ENCODE assay signal across 17 cellular contexts in genomic region chr17:68518063-68518815, GRCh38. TPM values are rescaled to one million over a fixed set of nuclear protein-coding genes. Genes with fewer than 3 reads are reported as not detected.
DNase-seq lines count a peak whose midpoint lies in the region; ATAC-seq, FAIRE-seq and TF ChIP-seq lines count a peak whose summit lies in the region.
"Had no signal": no experiment of that assay in that cellular context is flagged by ENCODE, and none has a peak within 500 bp of the region (broad histone marks: within the 10 kb centered on the region; RNA-seq: fewer than 3 reads in every experiment).

No MANE protein-coding gene starts in this region.

- H3K4me1 ChIP-seq in SK-N-SH (ENCODE audit: control insufficient read depth in 1 of 2, insufficient read depth in 2 of 2, low read depth in 1 of 2, low read length in 1 of 2) (peaks cover 17 to 28% of the 10 kb centered on the region in 2 experiments; a peak in 2 of 4 replicates), GM23338 (ENCODE audit: insufficient read depth) (peaks cover 14% of the 10 kb centered on the region), H1 (replicated peaks in 1 of 4; ENCODE audit: control insufficient read depth in 3 of 4, insufficient read depth in 4 of 4, low read length in 3 of 4) (peaks cover 0 to 4% (median under 1%) of the 10 kb centered on the region in 4 experiments; a peak in 2 of 7 replicates), foreskin keratinocyte (peaks cover 20% of the 10 kb centered on the region)

- no peak overlapping the region for H2AK5ac ChIP-seq in H1 (ENCODE audit: low read depth, low read length)

- H3K4me1 Mint-ChIP-seq in GM23338: peaks cover 22% of the 10 kb centered on the region
- H3K4me1 Mint-ChIP-seq in neural crest cell: peaks cover 38% of the 10 kb centered on the region
- H3K4me1 Mint-ChIP-seq in activated CD4-positive, alpha-beta T cell treated with anti-CD3 and anti-CD28 coated beads, Interleukin-2, amount 10 ng/mL, durations not matched to agents 24 days and 14 days: peaks cover 47% of the 10 kb centered on the region

- H3K27me3 ChIP-seq in SK-N-SH (ENCODE audit: insufficient read depth): no peaks in the 10 kb centered on the region
- H3K27me3 ChIP-seq in GM23338 (ENCODE audit: insufficient read depth): no peaks in the 10 kb centered on the region
- H3K27me3 ChIP-seq in H1 (replicated peaks in 1 of 4; ENCODE audit: control insufficient read depth in 3 of 4, extremely low read depth in 1 of 4, insufficient read depth in 3 of 4, low read length in 3 of 4): no peaks in the 10 kb centered on the region
- H3K27me3 ChIP-seq in foreskin keratinocyte: no peaks in the 10 kb centered on the region
- H3K27me3 ChIP-seq: BLaER1, MG63 had no signal

- H3K9me3 Mint-ChIP-seq in GM23338 (peaks cover 27% of the 10 kb centered on the region), neural crest cell (no peaks in the 10 kb centered on the region)
- H3K9me3 Mint-ChIP-seq in activated CD4-positive, alpha-beta T cell treated with anti-CD3 and anti-CD28 coated beads, Interleukin-2, amount 10 ng/mL, durations not matched to agents 24 days and 14 days: no peaks in the 10 kb centered on the region

- H3K23ac ChIP-seq in H1 (ENCODE audit: insufficient read length): no peak overlapping the region

- TF ChIP-seq CTCF in SK-N-SH (IDR thresholded peaks at IDR 0.05) (no peak), GM23338 (conservative IDR thresholded peaks at IDR 0.05; ENCODE audit: low read depth in 2 of 2) (no peak), H1 (IDR thresholded peaks at IDR 0.05; ENCODE audit: control extremely low read depth in 1 of 3, insufficient read depth in 1 of 3, low read depth in 1 of 3, low read length in 3 of 3) (no peak), neural crest cell (conservative IDR thresholded peaks at IDR 0.05) (no peak), foreskin keratinocyte (conservative IDR thresholded peaks at IDR 0.05) (no peak)

- no peak overlapping the region for H2BK5ac ChIP-seq in H1 (ENCODE audit: low read depth, low read length)

- WGBS in SK-N-SH (ENCODE audit: low lambda C conversion rate): 94% methylated on average over 8 of the region's 9 CpGs
- 93% methylated on average over 9 of the region's 9 CpGs; no CpG with 5 or more reads in 1 of the 2 experiments for WGBS in H1 (ENCODE audit: extremely low coverage in 1 of 2, insufficient coverage in 1 of 2, insufficient read length in 1 of 2, insufficient replicate concordance in 2 of 2, low coverage in 1 of 2, low lambda C conversion rate in 2 of 2, missing lambda C conversion rate in 1 of 2), 2 experiments

- H3K9ac ChIP-seq in SK-N-SH: no peak overlapping the region
- H3K9ac ChIP-seq in H1 (replicated peaks in 1 of 4; ENCODE audit: extremely low read depth in 1 of 4, low read depth in 3 of 4, low read length in 3 of 4): no peak overlapping the region
- H3K9ac ChIP-seq: BLaER1 had no signal

- no peaks in the 10 kb centered on the region for H3K23me2 ChIP-seq in H1 (ENCODE audit: low read depth, low read length)

- H4K8ac ChIP-seq in H1 (ENCODE audit: extremely low read depth, insufficient read depth, low read length): no peak overlapping the region

- no peak for TF ChIP-seq POLR2A in H1 (IDR thresholded peaks at IDR 0.05; ENCODE audit: control extremely low read depth in 1 of 2, low read depth in 2 of 2, low read length in 2 of 2)

- no peak overlapping the region for H2BK15ac ChIP-seq in H1 (ENCODE audit: low read length)

- TF ChIP-seq EP300 in SK-N-SH (IDR thresholded peaks at IDR 0.05; ENCODE audit: borderline replicate concordance in 1 of 2, low read depth in 1 of 2, low read length in 1 of 2) (no peak), H1 (IDR thresholded peaks at IDR 0.05; ENCODE audit: borderline replicate concordance in 1 of 2, low read depth in 2 of 2, low read length in 2 of 2) (no peak)

- peak; percentile 11; the same call in 2 of the 3 replicates for ATAC-seq in SK-N-SH treated with all-trans-retinoic acid at 6 μM for 48 hours
- no peak for ATAC-seq in GM23338
- ATAC-seq in foreskin keratinocyte: no peak

- H3K9me2 ChIP-seq in SK-N-SH (no peaks in the 10 kb centered on the region), GM23338 (ENCODE audit: insufficient read depth) (no peaks in the 10 kb centered on the region)

- H3K4me3 ChIP-seq in SK-N-SH (ENCODE audit: low read depth in 2 of 2, low read length in 1 of 2) (no peak overlapping the region), GM23338 (no peak overlapping the region), H1 (ENCODE audit: extremely low read depth in 1 of 4, insufficient read depth in 2 of 4, low read depth in 3 of 4, low read length in 4 of 4) (no peak overlapping the region)
- H3K4me3 ChIP-seq: BLaER1, MG63 had no signal

- H3K36me3 ChIP-seq in SK-N-SH (replicated peaks in 1 of 2; ENCODE audit: control insufficient read depth in 1 of 2, insufficient read depth in 2 of 2, low read length in 1 of 2) (peaks cover 62 to 73% of the 10 kb centered on the region in 2 experiments), GM23338 (ENCODE audit: insufficient read depth) (peaks cover 39% of the 10 kb centered on the region; the same call in 1 of the 2 replicates), H1 (ENCODE audit: control insufficient read depth in 2 of 4, insufficient read depth in 4 of 4, low read length in 3 of 4) (peaks cover 10 to 49% (median 24%) of the 10 kb centered on the region in 4 experiments; a peak in 6 of 8 replicates)

- H3K4ac ChIP-seq in H1 (replicated peaks; ENCODE audit: insufficient read length, low read depth, low read length): no peak overlapping the region

- H3K27ac Mint-ChIP-seq in GM23338 (no peak overlapping the region), neural crest cell (ENCODE audit: unreplicated experiment) (no peak overlapping the region)
- no peak overlapping the region for H3K27ac Mint-ChIP-seq in activated CD4-positive, alpha-beta T cell treated with anti-CD3 and anti-CD28 coated beads, Interleukin-2, amount 10 ng/mL, durations not matched to agents 24 days and 14 days

- H2AFZ ChIP-seq in SK-N-SH (ENCODE audit: low read depth): no peak overlapping the region
- no peak overlapping the region for H2AFZ ChIP-seq in GM23338
- H2AFZ ChIP-seq in H1 (ENCODE audit: low read length): no peak overlapping the region

- peaks cover 66% of the 10 kb centered on the region for H3K36me3 Mint-ChIP-seq in GM23338 (ENCODE audit: low read depth)
- peaks cover 38% of the 10 kb centered on the region for H3K36me3 Mint-ChIP-seq in neural crest cell (ENCODE audit: low read depth)
- H3K36me3 Mint-ChIP-seq in activated CD4-positive, alpha-beta T cell treated with anti-CD3 and anti-CD28 coated beads, Interleukin-2, amount 10 ng/mL, durations not matched to agents 24 days and 14 days (ENCODE audit: low read depth): peaks cover 61% of the 10 kb centered on the region

- DNase-seq in SK-N-SH (no peak), GM23338 (ENCODE audit: low spot score) (peak; percentile 21), H1 (ENCODE audit: low read depth in 1 of 2, low spot score in 2 of 2) (no peak), neural crest cell (ENCODE audit: low read depth, low spot score) (no peak), foreskin keratinocyte (no peak), NCI-H524 (lab: John Stamatoyannopoulos, UW) (no peak)
- no peak for DNase-seq in activated CD4-positive, alpha-beta T cell treated with anti-CD3 and anti-CD28 coated beads, Interleukin-2, amount 10 ng/mL, durations not matched to agents 24 days and 14 days
- DNase-seq: GOT3, MG63, NCI-H1105, NCI-H187 treated with DMSO at 0.1 percent for 48 hours, NCI-H446, NCI-H748 treated with DMSO at 0.1 percent for 48 hours, SHP77 had no signal

- H3K27me3 Mint-ChIP-seq in GM23338 (ENCODE audit: insufficient read depth, low read depth, poor library complexity) (peaks cover 2% of the 10 kb centered on the region), neural crest cell (ENCODE audit: low read depth) (no peaks in the 10 kb centered on the region)
- no peaks in the 10 kb centered on the region for H3K27me3 Mint-ChIP-seq in activated CD4-positive, alpha-beta T cell treated with anti-CD3 and anti-CD28 coated beads, Interleukin-2, amount 10 ng/mL, durations not matched to agents 24 days and 14 days

- H4K20me1 ChIP-seq in SK-N-SH (ENCODE audit: insufficient read depth): peaks cover 81% of the 10 kb centered on the region
- H4K20me1 ChIP-seq in GM23338 (replicated peaks; ENCODE audit: insufficient read depth): peaks cover 18% of the 10 kb centered on the region
- peaks cover 2 to 8% of the 10 kb centered on the region in 2 experiments for H4K20me1 ChIP-seq in H1 (replicated peaks in 1 of 2; ENCODE audit: control insufficient read depth in 1 of 2, insufficient read depth in 2 of 2, low read length in 2 of 2)

- POLR2A ChIA-PET in SK-N-SH (lab: Yijun Ruan, JAX) (no interaction called here), H1 (lab: Charles Lee; ENCODE audit: partially characterized antibody) (no interaction called here)

- H3K79me1 ChIP-seq in H1 (ENCODE audit: low read depth, low read length): peaks cover 5% of the 10 kb centered on the region

- H3K56ac ChIP-seq in H1 (replicated peaks; ENCODE audit: insufficient read length, low read depth, low read length): no peak overlapping the region

- CTCF ChIA-PET in SK-N-SH (lab: Yijun Ruan, JAX): interaction anchor here (1.5 kb wide), 1 partner anchor 17 kb away, joined by 3 read pairs; no protein-coding TSS in a partner anchor
- CTCF ChIA-PET in H1 (lab: Charles Lee; ENCODE audit: partially characterized antibody): no interaction called here

- no peak overlapping the region for H4K5ac ChIP-seq in H1 (ENCODE audit: insufficient read length, low read depth, low read length)

- H2BK20ac ChIP-seq in H1 (ENCODE audit: low read length): no peak overlapping the region

- no peak overlapping the region for H4K91ac ChIP-seq in H1 (replicated peaks; ENCODE audit: insufficient read length, low read length)

- no peak overlapping the region for H3K18ac ChIP-seq in H1 (ENCODE audit: extremely low read depth, low read length)

- TF ChIP-seq RAD21 in SK-N-SH (IDR thresholded peaks at IDR 0.05; ENCODE audit: low read length) (no peak), H1 (IDR thresholded peaks at IDR 0.05 in 1 of 2, conservative IDR thresholded peaks at IDR 0.05 in 1 of 2; ENCODE audit: low read depth in 2 of 2, low read length in 2 of 2) (no peak)

- intact Hi-C loops in activated CD4-positive, alpha-beta T cell treated with anti-CD3 and anti-CD28 coated beads, Interleukin-2, amount 10 ng/mL, durations not matched to agents 24 days and 14 days (cut with micrococcal nuclease): loop anchor here (10.0 kb wide), 1 partner anchor 807 kb away; the partner anchor contains the start of gene ABCA5

- H3K4me3 Mint-ChIP-seq in GM23338: no peak overlapping the region
- peak overlapping the region; percentile 11 for H3K4me3 Mint-ChIP-seq in neural crest cell
- H3K4me3 Mint-ChIP-seq in activated CD4-positive, alpha-beta T cell treated with anti-CD3 and anti-CD28 coated beads, Interleukin-2, amount 10 ng/mL, durations not matched to agents 24 days and 14 days: no peak overlapping the region

- no peak for FAIRE-seq in H1 (lab: Jason Lieb, UNC)

- H3K27ac ChIP-seq in SK-N-SH (ENCODE audit: low read depth in 2 of 2, low read length in 1 of 2) (no peak overlapping the region), GM23338 (ENCODE audit: low read depth) (no peak overlapping the region), H1 (ENCODE audit: low read depth, low read length) (no peak overlapping the region), foreskin keratinocyte (no peak overlapping the region)
- H3K27ac ChIP-seq: 22Rv1, BLaER1 had no signal

- no peak overlapping the region for H2BK120ac ChIP-seq in H1 (replicated peaks; ENCODE audit: low read depth, low read length)

- no peak overlapping the region for H3K4me2 ChIP-seq in SK-N-SH
- no peak overlapping the region for H3K4me2 ChIP-seq in GM23338
- H3K4me2 ChIP-seq in H1 (ENCODE audit: insufficient read depth in 1 of 2, low read depth in 2 of 2, low read length in 2 of 2): no peak overlapping the region
- H3K4me2 ChIP-seq: BLaER1 had no signal

- H3K9me3 ChIP-seq in SK-N-SH: no peaks in the 10 kb centered on the region
- H3K9me3 ChIP-seq in H1 (ENCODE audit: insufficient read depth in 2 of 2, low read depth in 1 of 2, low read length in 1 of 2): peaks cover 10 to 14% of the 10 kb centered on the region in 2 experiments
- H3K9me3 ChIP-seq: MG63 had no signal

- H3F3A ChIP-seq in SK-N-SH (replicated peaks; ENCODE audit: insufficient read depth) (peaks cover 3% of the 10 kb centered on the region), GM23338 (replicated peaks; ENCODE audit: low read depth) (no peaks in the 10 kb centered on the region)

- no peak overlapping the region for H2BK12ac ChIP-seq in H1 (ENCODE audit: low read depth, low read length)

- no peak overlapping the region for H3K14ac ChIP-seq in H1 (ENCODE audit: insufficient read length)

- H3K79me2 ChIP-seq in SK-N-SH (ENCODE audit: insufficient read depth) (peaks cover 95% of the 10 kb centered on the region), GM23338 (replicated peaks; ENCODE audit: insufficient read depth) (peaks cover 85% of the 10 kb centered on the region), H1 (ENCODE audit: control insufficient read depth in 1 of 2, insufficient read depth in 2 of 2, low read length in 2 of 2) (peaks cover 8 to 72% of the 10 kb centered on the region in 2 experiments)

RNA-seq across cellular contexts. Expression of gene PRKAR1A, which starts 6.0 kb away (rescaled TPM):
- 195 and 224 TPM in 2 replicates for polyA plus RNA-seq in SK-N-SH (2012; rRNA removed)
- 189 and 197 TPM in 2 replicates for polyA plus RNA-seq in SK-N-SH (2012; cell fraction: cytosol; rRNA removed)
- polyA plus RNA-seq in SK-N-SH (2012; cell fraction: nucleus; rRNA removed): 116 and 207 TPM in 2 replicates
- total RNA-seq in GM23338 (2014; rRNA removed; shearing (Covaris generic)): 100 and 106 TPM in 2 replicates
- polyA plus RNA-seq in GM23338 (2016; fragmentation: Nextera tagmentation; extraction: Ambion mirVana): 67.0 and 90.1 TPM in 2 replicates
- total RNA-seq in H1 (2021; fragmentation: NEBNext Ultra II Directional; extraction: Animal tissue kit (Norgen Biotek cat#: 25700)): 147 and 149 TPM in 2 replicates
- 39.3 and 41.7 TPM in 2 replicates for polyA plus RNA-seq in H1 (2011; rRNA removed)
- 97.8 TPM for polyA plus RNA-seq in H1 (2011; cell fraction: cytosol; rRNA removed)
- polyA plus RNA-seq in H1 (2011; cell fraction: nucleus; rRNA removed): 71.6 TPM
- 130 to 145 TPM (median 136 TPM) in 4 replicates for polyA plus RNA-seq in H1 (2012, experiment 1 of 2)
- 18.5 TPM for polyA plus RNA-seq in H1 (2012, experiment 2 of 2)
- polyA plus RNA-seq in H1 (2013, experiment 1 of 2): 54.5 TPM
- 56.0 TPM for polyA plus RNA-seq in H1 (2013, experiment 2 of 2)
- 106 and 131 TPM in 2 replicates for polyA minus RNA-seq in H1 (2011; rRNA and poly(A)+ RNA removed)
- polyA minus RNA-seq in H1 (2011; cell fraction: cytosol; rRNA and poly(A)+ RNA removed): 176 TPM
- polyA minus RNA-seq in H1 (2011; cell fraction: nucleus; rRNA and poly(A)+ RNA removed): 124 TPM
- 250 and 258 TPM in 2 replicates for total RNA-seq in neural crest cell
- total RNA-seq in foreskin keratinocyte: 138 and 143 TPM in 2 replicates
- 51.5 and 53.0 TPM in 2 replicates for polyA plus RNA-seq in foreskin keratinocyte
- total RNA-seq in activated CD4-positive, alpha-beta T cell treated with anti-CD3 and anti-CD28 coated beads, Interleukin-2, amount 10 ng/mL, durations not matched to agents 24 days and 14 days: 194 and 207 TPM in 2 replicates
